In genomic region chr7:108103566-108104298, GRCh38 we compare ENCODE assay signal across 1 cellular context.
TF ChIP-seq lines count a peak whose summit lies in the region.

No MANE protein-coding gene starts in this region.

TF ChIP-seq in SK-N-SH, 30 proteins besides CTCF, POLR2A, EP300 and RAD21 (continued from another document):
- 0 out of 2 replicates have a peak, but pooled peaks have one; percentile 11 for TF ChIP-seq PBX3 (IDR thresholded peaks at IDR 0.05)
- TF ChIP-seq RCOR1 (IDR thresholded peaks at IDR 0.05; ENCODE audit: low read length): no peak
- TF ChIP-seq GATA2 (CRISPR knock-in tag; IDR thresholded peaks at IDR 0.05): no peak
TF ChIP-seq in SK-N-SH: peak in this region for 2.
